In the genomic region with DNA sequence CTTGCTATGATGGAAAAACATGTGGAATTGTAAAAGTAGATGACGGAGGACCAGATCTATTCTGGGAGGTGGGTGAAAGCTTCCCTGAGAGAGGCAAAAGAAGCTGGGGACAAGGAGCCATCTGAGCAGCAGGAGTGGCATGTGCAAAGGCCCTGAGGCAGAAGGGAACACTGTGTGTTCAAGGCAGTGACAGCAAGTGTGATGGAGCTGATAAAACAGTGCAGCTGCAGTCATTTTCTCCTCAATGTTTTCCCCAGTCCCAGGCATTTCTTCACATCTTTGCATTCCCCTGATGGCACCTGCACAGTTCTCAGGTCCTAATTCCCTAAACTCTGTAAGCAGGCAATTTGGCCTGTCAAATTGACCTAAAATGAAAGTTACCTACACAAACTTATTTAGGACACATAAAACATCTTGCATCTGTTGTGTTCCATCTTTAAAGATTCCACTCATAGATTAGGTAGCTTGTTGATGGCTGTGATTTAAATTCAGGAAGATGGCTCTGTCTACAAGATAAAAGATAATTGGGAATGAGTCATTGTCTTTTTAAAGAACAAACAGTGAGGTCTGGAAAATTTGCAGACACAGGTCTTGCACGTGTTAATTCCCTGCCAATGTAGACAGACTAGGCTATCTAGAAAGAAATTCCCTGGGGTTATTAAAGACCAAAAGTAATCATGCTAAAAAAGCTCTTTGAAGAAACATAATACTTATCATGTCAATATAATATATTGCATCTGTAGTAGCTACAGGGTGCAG, we compare ENCODE assay signal across 22 cellular contexts.
"Had no signal": no experiment of that assay in that cellular context is flagged by ENCODE, and none has a peak within 500 bp of the region (broad histone marks: within the 10 kb centered on the region; RNA-seq: fewer than 3 reads in every experiment).

No MANE protein-coding gene starts in this region.

- H3K4me3 ChIP-seq: adrenal gland, ascending aorta, esophagus squamous epithelium, gastroesophageal sphincter, heart right ventricle, lung, ovary, prostate gland, right atrium auricular region, skin epidermis, testis, vagina had no signal

- H3K27ac ChIP-seq: adrenal gland, esophagus squamous epithelium, gastroesophageal sphincter, ovary, prostate gland, skin epidermis, testis, vagina had no signal

- ATAC-seq: activated T-cell treated with anti-CD3 and anti-CD28 coated beads, Interleukin-2, amount 50 U/mL, for 4 hours; gastroesophageal sphincter; natural killer cell treated with Interleukin-12 subunit alpha and Interleukin-12 subunit beta and Interleukin-15 and Interleukin-18, amount 100 ng/mL, for 72 hours; stimulated activated memory B cell treated with anti-CD40 and anti-IgM and Interleukin-4, amounts not matched to agents 10 μg/mL and 1 μg/mL and 100 μg/mL, for 72 hours; WTC11 had no signal

- H3K4me1 ChIP-seq: adrenal gland, esophagus squamous epithelium, gastroesophageal sphincter, prostate gland, testis, vagina had no signal

- H3K9me3 ChIP-seq: adrenal gland, esophagus squamous epithelium, gastroesophageal sphincter, ovary, prostate gland, right atrium auricular region, testis, vagina had no signal

- DNase-seq: activated CD4-positive, alpha-beta T cell treated with anti-CD3 and anti-CD28 coated beads, Interleukin-2, amount 50 U/mL, for 4 hours; activated CD8-positive, alpha-beta memory T cell treated with anti-CD3 and anti-CD28 coated beads, Interleukin-2, amount 50 U/mL, for 48 hours; activated naive CD4-positive, alpha-beta T cell; activated T-cell treated with anti-CD3 and anti-CD28 coated beads, Interleukin-2, amount 50 U/mL, for 4 hours; adrenal gland; esophagus squamous epithelium; kidney; ovary; stimulated activated CD4-positive, alpha-beta T cell treated with anti-CD3 and anti-CD28 coated beads, Interleukin-2, amount 100 ng/mL, for 24 hours; T-helper 1 cell; testis had no signal

- H3K36me3 ChIP-seq: adrenal gland, ascending aorta, esophagus squamous epithelium, gastroesophageal sphincter, heart right ventricle, ovary, prostate gland, right atrium auricular region, vagina had no signal

- H3K27me3 ChIP-seq: adrenal gland, ascending aorta, esophagus squamous epithelium, gastroesophageal sphincter, heart right ventricle, ovary, right atrium auricular region, testis, vagina had no signal
